ENCODE assay signal across 16 cellular contexts in the genomic region with DNA sequence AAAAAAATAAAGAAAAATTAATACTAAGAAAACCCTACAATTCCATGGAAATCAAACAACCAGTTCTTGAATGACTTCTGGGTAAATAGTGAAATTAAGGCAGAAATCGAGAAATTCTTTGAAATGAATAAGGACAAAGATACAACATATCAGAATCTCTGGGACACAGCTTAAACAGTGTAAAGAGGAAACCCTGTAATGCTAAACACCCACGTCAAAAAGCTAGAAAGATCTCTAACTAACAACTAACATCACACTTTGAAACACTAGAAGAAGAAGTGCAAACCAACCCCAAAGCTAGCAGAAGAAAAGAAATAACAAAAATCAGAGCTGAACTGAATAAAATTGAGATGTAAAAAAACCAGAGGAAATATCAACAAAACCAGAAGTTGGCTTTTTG.
"Had no signal": no experiment of that assay in that cellular context is flagged by ENCODE, and none has a peak within 500 bp of the region (broad histone marks: within the 10 kb centered on the region; RNA-seq: fewer than 3 reads in every experiment).

No MANE protein-coding gene starts in this region.

- H3K27me3 Mint-ChIP-seq: dendritic cell treated with granulocyte-macrophage colony-stimulating factor and Interleukin-4, amounts not matched to agents 40 ng/mL and 50 ng/mL, for 4 days; naive B cell had no signal

- H3K9me3 Mint-ChIP-seq: dendritic cell treated with granulocyte-macrophage colony-stimulating factor and Interleukin-4, amounts not matched to agents 40 ng/mL and 50 ng/mL, for 4 days had no signal

- DNase-seq: colonic mucosa; cortex of kidney; effector CD8-positive, alpha-beta T cell; foreskin keratinocyte; heart left ventricle; hypothalamus; left cardiac atrium; left lung; left ventricle myocardium superior; lower lobe of right lung; mesenchymal stem cell; mucosa of descending colon; naive B cell had no signal

- H3K36me3 Mint-ChIP-seq: naive B cell had no signal

- ATAC-seq: foreskin keratinocyte, gastroesophageal sphincter, heart left ventricle, left cardiac atrium, left lung, left ventricle myocardium superior, lower lobe of right lung, mucosa of descending colon had no signal

- H3K4me3 Mint-ChIP-seq: dendritic cell treated with granulocyte-macrophage colony-stimulating factor and Interleukin-4, amounts not matched to agents 40 ng/mL and 50 ng/mL, for 4 days; mesothelial cell of epicardium; naive B cell had no signal

- H3K27ac Mint-ChIP-seq: dendritic cell treated with granulocyte-macrophage colony-stimulating factor and Interleukin-4, amounts not matched to agents 40 ng/mL and 50 ng/mL, for 4 days; mesothelial cell of epicardium; naive B cell had no signal
